ENCODE assay signal across 10 cellular contexts in the genomic region with DNA sequence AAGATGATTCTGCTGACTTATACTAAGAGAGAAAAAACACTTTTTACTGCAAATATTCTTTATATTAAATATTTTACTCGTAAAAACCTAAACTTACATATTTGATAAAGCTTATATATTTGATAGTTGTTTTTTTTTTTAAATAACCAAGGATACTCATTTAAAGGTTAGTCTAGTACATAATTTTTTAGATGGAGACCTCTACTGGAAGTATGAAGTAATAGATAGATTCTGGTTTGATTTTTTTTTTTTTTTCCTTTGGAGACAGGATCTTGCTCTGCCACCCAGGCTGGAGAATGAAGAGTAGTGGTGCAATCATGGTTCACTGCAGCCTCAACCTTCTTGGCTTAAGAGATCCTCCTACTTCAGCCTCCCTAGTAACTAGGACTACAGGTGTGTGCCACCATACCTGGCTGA. TPM values are rescaled to one million over a fixed set of nuclear protein-coding genes. Genes with fewer than 3 reads are reported as not detected.
DNase-seq lines count a peak whose midpoint lies in the region; ATAC-seq and TF ChIP-seq lines count a peak whose summit lies in the region.
"Had no signal": no experiment of that assay in that cellular context is flagged by ENCODE, and none has a peak within 500 bp of the region (broad histone marks: within the 10 kb centered on the region; RNA-seq: fewer than 3 reads in every experiment).

No MANE protein-coding gene starts in this region.

- ATAC-seq in body of pancreas (peak; percentile 58), HG02798 (IDR thresholded peaks at IDR 0.05; ENCODE audit: poor library complexity, unreplicated experiment) (no peak), HG03196 (IDR thresholded peaks at IDR 0.05; ENCODE audit: unreplicated experiment) (no peak), HG03135 (IDR thresholded peaks at IDR 0.05; ENCODE audit: unreplicated experiment) (no peak)

- H3K4me1 Mint-ChIP-seq in Caco-2 (ENCODE audit: low read depth, unreplicated experiment) = peaks cover 9% of the 10 kb centered on the region

- H3K36me3 ChIP-seq in Caco-2 (ENCODE audit: control insufficient read depth, insufficient read depth, low read length) (no peaks in the 10 kb centered on the region; the same call in 1 of the 2 replicates), body of pancreas (replicated peaks in 1 of 2; ENCODE audit: insufficient read depth in 1 of 2, low read depth in 2 of 2) (no peaks in the 10 kb centered on the region)

- no peaks in the 10 kb centered on the region; the same call in 1 of the 2 replicates for H3K4me1 ChIP-seq in Caco-2
- peaks cover 7% of the 10 kb centered on the region for H3K4me1 ChIP-seq in body of pancreas

- H3K27me3 ChIP-seq in Caco-2 (replicated peaks; ENCODE audit: control insufficient read depth, insufficient read depth, low read length) (no peaks in the 10 kb centered on the region), body of pancreas (no peaks in the 10 kb centered on the region)

- no peaks in the 10 kb centered on the region for H3K9me3 Mint-ChIP-seq in Caco-2 (ENCODE audit: unreplicated experiment)

- peak; percentile 23 to 36 for TF ChIP-seq CTCF in Caco-2 (IDR thresholded peaks at IDR 0.05; ENCODE audit: insufficient read depth in 1 of 2, low read depth in 1 of 2, low read length in 1 of 2, severe bottlenecking in 1 of 2, unreplicated experiment in 1 of 2)
- peak in 6 of 7 experiments; percentile 8 to 56 (median 28) for TF ChIP-seq CTCF in body of pancreas (IDR thresholded peaks at IDR 0.05)

- CTCF ChIA-PET in Caco-2 (lab: Charles Lee) = interaction anchor here (2.1 kb wide), 1 partner anchor 202 kb away, joined by 7 read pairs; no protein-coding TSS in a partner anchor

- peaks cover 16% of the 10 kb centered on the region for H3K36me3 Mint-ChIP-seq in Caco-2 (ENCODE audit: insufficient read depth, unreplicated experiment)

- no peak overlapping the region for H3K27ac Mint-ChIP-seq in Caco-2 (ENCODE audit: unreplicated experiment)

- no peak for DNase-seq in Caco-2
- peak; percentile 41 for DNase-seq in LoVo (ENCODE audit: low spot score)
- no peak for DNase-seq in body of pancreas
- peak; percentile 30 to 33 for DNase-seq in lung microvascular endothelial cell (ENCODE audit: low read depth in 2 of 2)
- DNase-seq in retina = no peak
- DNase-seq: activated CD4-positive, alpha-beta T cell treated with anti-CD3 and anti-CD28 coated beads for 48 hours; mesendoderm had no signal

- no peak overlapping the region for H3K27ac ChIP-seq in body of pancreas

- no TSS peak for BruUV-seq in Caco-2 (replicated peaks; lab: Mats Ljungman, UMichigan)

- no peaks in the 10 kb centered on the region for H3K27me3 Mint-ChIP-seq in Caco-2 (ENCODE audit: insufficient read depth, unreplicated experiment)

- H3K4me3 Mint-ChIP-seq in Caco-2 (ENCODE audit: unreplicated experiment) = no peak overlapping the region

- TF ChIP-seq POLR2A in body of pancreas (IDR thresholded peaks at IDR 0.05) = no peak

- intact Hi-C loops in Caco-2 (cut with micrococcal nuclease; ENCODE audit: unreplicated experiment) = loop anchor here (1.0 to 2.0 kb wide), 2 partner anchors 19 to 202 kb away; no protein-coding TSS in a partner anchor
- intact Hi-C loops in body of pancreas (cut with DNase I) = no loop called here

- H3K4me3 ChIP-seq in Caco-2 (ENCODE audit: low read depth, low read length) = no peak overlapping the region
- no peak overlapping the region for H3K4me3 ChIP-seq in body of pancreas

- POLR2A ChIA-PET in Caco-2 (lab: Charles Lee) = no interaction called here

- WGBS in body of pancreas, 2 donors = 38 to 45% methylated on average over 1 of the region's 1 CpG

- H3K9me3 ChIP-seq in Caco-2 (peaks cover 7% of the 10 kb centered on the region), body of pancreas (no peaks in the 10 kb centered on the region)

RNA-seq across cellular contexts. Expression of gene ARID2, which starts 16.4 kb away (rescaled TPM):
- total RNA-seq in Caco-2 (2022) (50.1 and 53.9 TPM in 2 replicates), body of pancreas (10 to 100 TPM; 19.1 to 26.2 TPM), lung microvascular endothelial cell (9.4 and 11.5 TPM in 2 replicates)

Comparison
In these comparisons a context has a peak if more than half of its experiments do, and no peak if none do; other contexts are left out.
1. DNase-seq: peak in LoVo (single experiment) and lung microvascular endothelial cell (2 of 2); none in Caco-2 (0 of 2), body of pancreas (0 of 4) and retina (single experiment).